8 cellular contexts compared by ENCODE assay signal in the genomic region with DNA sequence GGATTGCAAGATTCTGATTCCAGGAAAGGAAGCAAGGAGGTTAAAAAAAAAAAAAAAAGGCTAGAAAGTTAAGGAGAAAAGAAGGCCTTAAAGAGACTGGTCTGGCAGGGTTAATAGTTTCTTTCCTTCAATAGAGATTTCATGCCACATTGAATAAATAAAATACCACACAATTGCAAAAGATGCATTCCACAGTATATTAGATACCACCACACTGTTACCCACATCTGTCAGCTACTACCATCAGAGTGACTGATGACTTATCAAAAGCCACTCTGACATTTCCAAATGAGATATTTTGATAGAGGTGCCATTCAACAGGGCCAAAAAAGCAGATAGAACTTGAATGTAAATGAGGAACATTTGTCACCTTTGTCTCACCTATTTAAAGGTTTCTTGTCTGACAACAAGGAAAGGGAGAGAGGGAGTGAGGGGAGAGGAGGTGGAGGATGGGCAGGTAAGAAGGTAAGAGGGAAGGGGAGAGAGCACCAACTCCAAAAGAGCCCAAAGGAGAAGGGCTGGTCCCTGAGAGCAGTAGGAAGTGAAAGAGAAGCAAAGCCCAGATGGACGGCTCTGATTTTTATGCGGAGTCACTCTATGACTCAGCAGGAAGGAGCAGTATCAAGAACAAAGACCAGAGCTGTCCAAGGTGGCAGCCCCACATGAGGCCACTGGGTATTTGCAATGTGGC. TPM values are rescaled to one million over a fixed set of nuclear protein-coding genes. Genes with fewer than 3 reads are reported as not detected.
DNase-seq lines count a peak whose midpoint lies in the region; ATAC-seq and TF ChIP-seq lines count a peak whose summit lies in the region.

No MANE protein-coding gene starts in this region.

- no peak overlapping the region for H4K91ac ChIP-seq in neuronal stem cell (ENCODE audit: low read depth, low read length, poor library complexity)

- H3K4ac ChIP-seq in neuronal stem cell (ENCODE audit: low read length) = no peak overlapping the region

- peak; percentile 46 for DNase-seq in AG09319 (ENCODE audit: extremely low read depth, low read depth)
- DNase-seq in GM12865 (ENCODE audit: low read depth) = peak; percentile 69
- DNase-seq in NOMO-1 treated with DMSO at 0.1 percent for 48 hours (lab: John Stamatoyannopoulos, UW; ENCODE audit: unreplicated experiment) = peak; percentile 80
- DNase-seq in dedifferentiated amniotic fluid mesenchymal stem cell (ENCODE audit: extremely low spot score) = peak; percentile 59
- peak; percentile 39 for DNase-seq in neuronal stem cell (ENCODE audit: low spot score)
- DNase-seq in activated naive CD4-positive, alpha-beta T cell treated with anti-CD3 and anti-CD28 coated beads, Interleukin-2, amount 50 U/mL, for 72 hours (ENCODE audit: low spot score in 2 of 2) = no peak

- H3K79me1 ChIP-seq in neuronal stem cell (ENCODE audit: low read depth, low read length) = no peaks in the 10 kb centered on the region

- no peak overlapping the region for H3K27ac ChIP-seq in neuronal stem cell (replicated peaks; ENCODE audit: low read length)

- H2BK5ac ChIP-seq in neuronal stem cell (ENCODE audit: low read length) = no peak overlapping the region

- H3K14ac ChIP-seq in neuronal stem cell (ENCODE audit: low read length) = no peak overlapping the region

- no peaks in the 10 kb centered on the region for H3K9me3 Mint-ChIP-seq in activated naive CD4-positive, alpha-beta T cell treated with anti-CD3 and anti-CD28 coated beads, Interleukin-2, amount 50 U/mL, for 72 hours

- H3K4me1 ChIP-seq in neuronal stem cell (ENCODE audit: control insufficient read depth in 2 of 2, insufficient read depth in 1 of 2, low read depth in 1 of 2, low read length in 2 of 2) = peaks cover 0 to 5% of the 10 kb centered on the region in 2 donors

- H2BK15ac ChIP-seq in neuronal stem cell (ENCODE audit: low read length) = no peak overlapping the region

- WGBS in neuronal stem cell (ENCODE audit: extremely low coverage in 2 of 2, insufficient read length in 2 of 2, insufficient replicate concordance in 1 of 2), 2 donors = no CpG with 5 or more reads among the region's 2 CpGs

- ATAC-seq in GM19328 (IDR thresholded peaks at IDR 0.05; ENCODE audit: unreplicated experiment) (no peak), HG03520 (IDR thresholded peaks at IDR 0.05; ENCODE audit: unreplicated experiment) (no peak)
- no peak for ATAC-seq in activated naive CD4-positive, alpha-beta T cell treated with anti-CD3 and anti-CD28 coated beads, Interleukin-2, amount 50 U/mL, for 72 hours

- H3K4me3 ChIP-seq in GM12865 (ENCODE audit: low read depth, low read length) (no peak overlapping the region), neuronal stem cell (ENCODE audit: low read length in 2 of 2) (no peak overlapping the region)

- H2BK12ac ChIP-seq in neuronal stem cell (ENCODE audit: low read length) = no peak overlapping the region

- no peak overlapping the region for H3K23ac ChIP-seq in neuronal stem cell (ENCODE audit: low read depth, low read length, poor library complexity)

- H3K9ac ChIP-seq in neuronal stem cell (ENCODE audit: low read depth, low read length, poor library complexity) = no peak overlapping the region

- H3K36me3 ChIP-seq in neuronal stem cell (replicated peaks in 1 of 2; ENCODE audit: control insufficient read depth in 2 of 2, insufficient read depth in 2 of 2, low read length in 2 of 2) = no peaks in the 10 kb centered on the region

- H2AK5ac ChIP-seq in neuronal stem cell (ENCODE audit: low read depth, low read length) = no peak overlapping the region

- H3K18ac ChIP-seq in neuronal stem cell (ENCODE audit: low read length) = no peak overlapping the region

- peak overlapping the region in 1 of 2 donors; percentile 5 for H3K27ac Mint-ChIP-seq in activated naive CD4-positive, alpha-beta T cell treated with anti-CD3 and anti-CD28 coated beads, Interleukin-2, amount 50 U/mL, for 72 hours

- no peak overlapping the region for H3K4me2 ChIP-seq in neuronal stem cell (ENCODE audit: insufficient read depth, low read length, poor library complexity, severe bottlenecking)

- H3K27me3 ChIP-seq in neuronal stem cell (ENCODE audit: control insufficient read depth in 3 of 3, insufficient read depth in 3 of 3, low read depth in 1 of 3, low read length in 3 of 3) = peaks cover 0 to 38% (median 0%) of the 10 kb centered on the region in 3 experiments

- H2AFZ ChIP-seq in neuronal stem cell (ENCODE audit: low read length) = no peak overlapping the region

- H2BK120ac ChIP-seq in neuronal stem cell (ENCODE audit: low read depth, low read length) = no peak overlapping the region

- TF ChIP-seq CTCF in AG09319 (IDR thresholded peaks at IDR 0.05; ENCODE audit: low read depth, low read length) = no peak
- TF ChIP-seq CTCF in GM12865 (IDR thresholded peaks at IDR 0.05; ENCODE audit: insufficient read depth, low read depth, low read length, missing control alignments) = no peak

- H3K36me3 Mint-ChIP-seq in activated naive CD4-positive, alpha-beta T cell treated with anti-CD3 and anti-CD28 coated beads, Interleukin-2, amount 50 U/mL, for 72 hours = no peaks in the 10 kb centered on the region

- no peak overlapping the region for H4K8ac ChIP-seq in neuronal stem cell (ENCODE audit: low read depth, low read length)

- H3K9me3 ChIP-seq in neuronal stem cell (replicated peaks in 1 of 2; ENCODE audit: control insufficient read depth in 2 of 2, insufficient read depth in 1 of 2, low read depth in 1 of 2, low read length in 2 of 2) = no peaks in the 10 kb centered on the region

RNA-seq across cellular contexts. Expression of gene LRRN2, which starts 38.3 kb away (rescaled TPM):
- 7.0 TPM for polyA plus RNA-seq in neuronal stem cell (2013, experiment 1 of 2)
- 7.3 TPM for polyA plus RNA-seq in neuronal stem cell (2013, experiment 2 of 2)
- not detected for total RNA-seq in activated naive CD4-positive, alpha-beta T cell treated with anti-CD3 and anti-CD28 coated beads, Interleukin-2, amount 50 U/mL, for 72 hours

Comparison
In these comparisons a context has a peak if more than half of its experiments do, and no peak if none do; other contexts are left out.
1. DNase-seq: peak in AG09319 (single experiment), GM12865 (single experiment), NOMO-1 treated with DMSO at 0.1 percent for 48 hours (single experiment), dedifferentiated amniotic fluid mesenchymal stem cell (single experiment) and neuronal stem cell (single experiment); none in activated naive CD4-positive, alpha-beta T cell treated with anti-CD3 and anti-CD28 coated beads, Interleukin-2, amount 50 U/mL, for 72 hours (0 of 2).